Comparison of ENCODE assay signal across 8 cellular contexts in the genomic region with DNA sequence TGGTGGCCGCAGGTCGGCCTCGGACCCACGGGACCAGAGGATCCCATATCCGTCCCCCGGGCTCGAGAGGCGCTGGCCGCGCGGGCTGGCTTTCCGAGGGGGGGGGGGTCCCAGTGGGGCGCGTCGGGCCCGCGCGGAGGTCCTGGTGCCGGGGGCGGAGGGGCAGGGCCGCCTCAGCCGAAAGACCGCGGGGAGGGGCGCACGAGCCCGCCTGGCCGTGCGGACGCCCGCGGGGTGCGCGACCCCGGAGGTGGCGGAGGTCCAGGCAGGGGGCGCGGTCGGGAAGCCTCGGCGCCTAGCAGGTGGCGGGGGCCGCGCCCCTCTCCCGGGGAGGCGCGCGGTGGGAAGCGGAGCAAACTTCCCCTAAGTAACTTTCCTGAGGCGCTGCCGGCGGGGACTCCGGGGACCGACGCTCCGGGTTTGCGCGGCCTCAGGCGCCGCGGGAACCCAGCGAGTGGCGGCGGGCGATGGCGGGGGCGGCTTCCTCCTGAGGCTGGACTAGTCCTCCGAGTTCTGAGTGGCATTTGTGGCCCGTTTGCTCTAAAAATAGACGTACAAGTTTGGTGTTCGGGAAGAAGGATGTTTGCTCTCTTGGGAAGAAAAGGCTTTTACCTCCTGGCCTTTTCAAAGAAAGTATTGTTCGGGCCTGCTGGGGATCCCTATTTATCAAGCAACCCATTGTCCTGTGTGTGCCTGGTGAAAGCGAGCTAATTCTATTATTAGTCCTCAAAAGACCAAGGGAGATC. TPM values are rescaled to one million over a fixed set of nuclear protein-coding genes. Genes with fewer than 3 reads are reported as not detected.
DNase-seq lines count a peak whose midpoint lies in the region; ATAC-seq and TF ChIP-seq lines count a peak whose summit lies in the region.

No MANE protein-coding gene starts in this region.

- peak overlapping the region; percentile 80 for H3K27ac ChIP-seq in upper lobe of right lung

- peaks cover 18% of the 10 kb centered on the region for H3K4me1 ChIP-seq in mucosa of stomach (ENCODE audit: control insufficient read depth, insufficient read depth, low read length)
- H3K4me1 ChIP-seq in upper lobe of right lung = peaks cover 17% of the 10 kb centered on the region

- peaks cover 12% of the 10 kb centered on the region for H3K27me3 Mint-ChIP-seq in activated B cell treated with CpG ODN at 0.5 μM for 24 hours

- no peaks in the 10 kb centered on the region for H3K36me3 Mint-ChIP-seq in activated B cell treated with CpG ODN at 0.5 μM for 24 hours (ENCODE audit: low read depth)

- H3K4me3 Mint-ChIP-seq in activated B cell treated with CpG ODN at 0.5 μM for 24 hours = peak overlapping the region; percentile 74

- POLR2A ChIA-PET in activated B cell treated with CpG ODN at 0.5 μM for 24 hours (lab: Charles Lee) = no interaction called here

- H3K27me3 ChIP-seq in mucosa of stomach (ENCODE audit: control insufficient read depth, insufficient read depth, low read length) (no peaks in the 10 kb centered on the region), upper lobe of right lung (no peaks in the 10 kb centered on the region)

- intact Hi-C loops in activated B cell treated with CpG ODN at 0.5 μM for 24 hours (cut with micrococcal nuclease) = no loop called here
- intact Hi-C loops in upper lobe of right lung (cut with DNase I) = no loop called here

- H3K9me3 Mint-ChIP-seq in activated B cell treated with CpG ODN at 0.5 μM for 24 hours = no peaks in the 10 kb centered on the region

- CTCF ChIA-PET in activated B cell treated with CpG ODN at 0.5 μM for 24 hours (lab: Charles Lee) = no interaction called here

- H3K9me3 ChIP-seq in mucosa of stomach (ENCODE audit: control insufficient read depth, low read length) (no peaks in the 10 kb centered on the region), upper lobe of right lung (no peaks in the 10 kb centered on the region)

- H3K4me3 ChIP-seq in mucosa of stomach (ENCODE audit: low read length) (peak overlapping the region; percentile 57), upper lobe of right lung (peak overlapping the region; percentile 67)

- peak; percentile 69 for DNase-seq in Daoy (ENCODE audit: low read depth)
- peak; percentile 76 for DNase-seq in M059J (ENCODE audit: low read depth)
- DNase-seq in activated B cell treated with CpG ODN at 0.5 μM for 24 hours = no peak
- DNase-seq in fibroblast of gingiva (ENCODE audit: low read depth) = peak; percentile 11
- peak; percentile 83 for DNase-seq in upper lobe of right lung
- no peak for DNase-seq in NK-92 (lab: John Stamatoyannopoulos, UW; ENCODE audit: unreplicated experiment)

- TF ChIP-seq CTCF in activated B cell treated with CpG ODN at 0.5 μM for 24 hours (IDR thresholded peaks at IDR 0.05) (no peak), upper lobe of right lung (IDR thresholded peaks at IDR 0.05) (no peak)

- no peaks in the 10 kb centered on the region for H3K36me3 ChIP-seq in mucosa of stomach (ENCODE audit: control insufficient read depth, insufficient read depth, low read length)
- no peaks in the 10 kb centered on the region for H3K36me3 ChIP-seq in upper lobe of right lung

- ATAC-seq in GM21825 (IDR thresholded peaks at IDR 0.05; ENCODE audit: unreplicated experiment) (peak; percentile 39), activated B cell treated with CpG ODN at 0.5 μM for 24 hours (ENCODE audit: low read depth) (peak; percentile 26), upper lobe of right lung (peak; percentile 65)

- H3K9ac ChIP-seq in mucosa of stomach (ENCODE audit: low read length) = peak overlapping the region; percentile 86

- H3K27ac Mint-ChIP-seq in activated B cell treated with CpG ODN at 0.5 μM for 24 hours = no peak overlapping the region

- peaks cover 18% of the 10 kb centered on the region for H3K4me1 Mint-ChIP-seq in activated B cell treated with CpG ODN at 0.5 μM for 24 hours

RNA-seq across cellular contexts. Expression of a gene that starts 26.4 kb away (rescaled TPM):
- total RNA-seq in Daoy (2014; rRNA removed; shearing (Covaris generic)) = 21.7 and 24.7 TPM in 2 replicates
- 48.1 and 67.1 TPM in 2 replicates for total RNA-seq in M059J (2014; rRNA removed; shearing (Covaris generic))
- total RNA-seq in activated B cell treated with CpG ODN at 0.5 μM for 24 hours = 1.5 and 1.6 TPM in 2 replicates
- 31.1 TPM for total RNA-seq in upper lobe of right lung

Comparison
In these comparisons a context has a peak if more than half of its experiments do, and no peak if none do; other contexts are left out.
1. DNase-seq: peak in Daoy (single experiment), M059J (single experiment), fibroblast of gingiva (single experiment) and upper lobe of right lung (single experiment); none in activated B cell treated with CpG ODN at 0.5 μM for 24 hours (single experiment) and NK-92 (single experiment).
2. Peak in every context shown above with its lines, with median percentiles within 50 percentile points of each other: ATAC-seq.